8 cellular contexts compared by ENCODE assay signal in genomic region chr11:36564376-36565032, GRCh38. TPM values are rescaled to one million over a fixed set of nuclear protein-coding genes. Genes with fewer than 3 reads are reported as not detected.
A peak's percentile ranks its signal among the peaks of the same experiment; 100 is the strongest.
DNase-seq lines count a peak whose midpoint lies in the region; ATAC-seq and TF ChIP-seq lines count a peak whose summit lies in the region.

No MANE protein-coding gene starts in this region.

- H3K27me3 Mint-ChIP-seq in activated naive CD8-positive, alpha-beta T cell treated with anti-CD3 and anti-CD28 coated beads for 36 hours = peaks cover 43% of the 10 kb centered on the region
- H3K27me3 Mint-ChIP-seq in glutamatergic neuron (ENCODE audit: unreplicated experiment) = peaks cover 8% of the 10 kb centered on the region

- H3K27ac Mint-ChIP-seq in activated naive CD8-positive, alpha-beta T cell treated with anti-CD3 and anti-CD28 coated beads for 36 hours = no peak overlapping the region
- H3K27ac Mint-ChIP-seq in glutamatergic neuron (ENCODE audit: unreplicated experiment) = no peak overlapping the region

- DNase-seq in AG20443 (ENCODE audit: low spot score) = peak; percentile 66
- peak; percentile 38 for DNase-seq in HS-5 (ENCODE audit: low read depth)
- peak; percentile 26 for DNase-seq in activated naive CD8-positive, alpha-beta T cell treated with anti-CD3 and anti-CD28 coated beads for 36 hours
- peak; percentile 51 for DNase-seq in glutamatergic neuron
- DNase-seq in amniotic stem cell (lab: John Stamatoyannopoulos, UW) = no peak

- H3K36me3 Mint-ChIP-seq in activated naive CD8-positive, alpha-beta T cell treated with anti-CD3 and anti-CD28 coated beads for 36 hours = peaks cover 3% of the 10 kb centered on the region
- no peaks in the 10 kb centered on the region for H3K36me3 Mint-ChIP-seq in glutamatergic neuron (ENCODE audit: unreplicated experiment)

- peak overlapping the region; percentile 69 for H3K4me3 ChIP-seq in OCI-LY3 (ENCODE audit: low read length)
- H3K4me3 ChIP-seq in parathyroid adenoma (ENCODE audit: low read depth, low read length) = peak overlapping the region; percentile 39

- no peaks in the 10 kb centered on the region for H4K20me1 ChIP-seq in OCI-LY3 (ENCODE audit: insufficient read depth, low read length)

- H3K79me2 ChIP-seq in OCI-LY3 (ENCODE audit: low read length) = no peaks in the 10 kb centered on the region
- no peaks in the 10 kb centered on the region for H3K79me2 ChIP-seq in parathyroid adenoma

- TF ChIP-seq POLR2A in GM18505 (IDR thresholded peaks at IDR 0.05; ENCODE audit: borderline replicate concordance, extremely low read depth, insufficient read depth, insufficient read length) = no peak

- peaks cover 5% of the 10 kb centered on the region for H3K4me1 Mint-ChIP-seq in activated naive CD8-positive, alpha-beta T cell treated with anti-CD3 and anti-CD28 coated beads for 36 hours
- H3K4me1 Mint-ChIP-seq in glutamatergic neuron (ENCODE audit: low read depth, unreplicated experiment) = peaks cover 9% of the 10 kb centered on the region

- H3K27me3 ChIP-seq in OCI-LY3 (ENCODE audit: low read depth, low read length) (peaks cover 53% of the 10 kb centered on the region), parathyroid adenoma (ENCODE audit: control insufficient read depth, insufficient read depth, low read length) (no peaks in the 10 kb centered on the region)

- H3K9me3 ChIP-seq in OCI-LY3 (ENCODE audit: insufficient read depth, low read length) = no peaks in the 10 kb centered on the region
- H3K9me3 ChIP-seq in parathyroid adenoma (ENCODE audit: control insufficient read depth, low read length) = no peaks in the 10 kb centered on the region

- H3K36me3 ChIP-seq in OCI-LY3 (replicated peaks; ENCODE audit: low read depth, low read length) (no peaks in the 10 kb centered on the region), parathyroid adenoma (ENCODE audit: control insufficient read depth, insufficient read depth, low read length) (no peaks in the 10 kb centered on the region)

- peak; percentile 70 for ATAC-seq in GM18505 (IDR thresholded peaks at IDR 0.05; ENCODE audit: unreplicated experiment)

- no peaks in the 10 kb centered on the region for H3K4me1 ChIP-seq in OCI-LY3 (ENCODE audit: low read length)
- no peaks in the 10 kb centered on the region for H3K4me1 ChIP-seq in parathyroid adenoma

- peak; percentile 87 for TF ChIP-seq CTCF in OCI-LY3 (IDR thresholded peaks at IDR 0.05; ENCODE audit: low read depth, low read length)
- peak; percentile 39 for TF ChIP-seq CTCF in glutamatergic neuron (IDR thresholded peaks at IDR 0.05; ENCODE audit: partially characterized antibody, unreplicated experiment)
- TF ChIP-seq CTCF in parathyroid adenoma (IDR thresholded peaks at IDR 0.05) = peak; percentile 61

- peaks cover 6% of the 10 kb centered on the region for H3K9me3 Mint-ChIP-seq in activated naive CD8-positive, alpha-beta T cell treated with anti-CD3 and anti-CD28 coated beads for 36 hours
- peaks cover 2% of the 10 kb centered on the region for H3K9me3 Mint-ChIP-seq in glutamatergic neuron (ENCODE audit: unreplicated experiment)

- H3K4me3 Mint-ChIP-seq in activated naive CD8-positive, alpha-beta T cell treated with anti-CD3 and anti-CD28 coated beads for 36 hours = peak overlapping the region; percentile 54
- H3K4me3 Mint-ChIP-seq in glutamatergic neuron (ENCODE audit: unreplicated experiment) = peak overlapping the region; percentile 81

- H3K27ac ChIP-seq in OCI-LY3 (ENCODE audit: low read length) (no peak overlapping the region), parathyroid adenoma (no peak overlapping the region)

- H3K9ac ChIP-seq in OCI-LY3 (ENCODE audit: low read length) (no peak overlapping the region), parathyroid adenoma (no peak overlapping the region)

- peak overlapping the region; percentile 49 for H2AFZ ChIP-seq in OCI-LY3 (ENCODE audit: low read depth, low read length)
- peak overlapping the region; percentile 46 for H2AFZ ChIP-seq in parathyroid adenoma

- H3K4me2 ChIP-seq in OCI-LY3 (ENCODE audit: low read length) = peak overlapping the region; percentile 67
- peak overlapping the region; percentile 43 for H3K4me2 ChIP-seq in parathyroid adenoma (ENCODE audit: low read length)

RNA-seq across cellular contexts. Expression of gene RAG1, which starts 3.3 kb away (rescaled TPM):
- total RNA-seq in activated naive CD8-positive, alpha-beta T cell treated with anti-CD3 and anti-CD28 coated beads for 36 hours = under 1 TPM; 0.38 to 0.43 TPM
- total RNA-seq in glutamatergic neuron (ENCODE audit: unreplicated experiment) = 0.39 TPM

RNA-seq across cellular contexts. Expression of gene IFTAP, which starts 29.8 kb away (rescaled TPM):
- 1 to 10 TPM; 4.6 to 5.4 TPM for total RNA-seq in activated naive CD8-positive, alpha-beta T cell treated with anti-CD3 and anti-CD28 coated beads for 36 hours
- total RNA-seq in glutamatergic neuron (ENCODE audit: unreplicated experiment) = 31.2 TPM

RNA-seq across cellular contexts. Expression of gene RAG2, which starts 33.5 kb away (rescaled TPM):
- total RNA-seq in activated naive CD8-positive, alpha-beta T cell treated with anti-CD3 and anti-CD28 coated beads for 36 hours = not detected
- total RNA-seq in glutamatergic neuron (ENCODE audit: unreplicated experiment) = not detected

RNA-seq across cellular contexts. Expression of gene TRAF6, which starts 54.4 kb away (rescaled TPM):
- 1 to 10 TPM; 8.5 to 9.8 TPM for total RNA-seq in activated naive CD8-positive, alpha-beta T cell treated with anti-CD3 and anti-CD28 coated beads for 36 hours
- 12.3 TPM for total RNA-seq in glutamatergic neuron (ENCODE audit: unreplicated experiment)
